Comparison of ENCODE assay signal across 20 cellular contexts in the genomic region with DNA sequence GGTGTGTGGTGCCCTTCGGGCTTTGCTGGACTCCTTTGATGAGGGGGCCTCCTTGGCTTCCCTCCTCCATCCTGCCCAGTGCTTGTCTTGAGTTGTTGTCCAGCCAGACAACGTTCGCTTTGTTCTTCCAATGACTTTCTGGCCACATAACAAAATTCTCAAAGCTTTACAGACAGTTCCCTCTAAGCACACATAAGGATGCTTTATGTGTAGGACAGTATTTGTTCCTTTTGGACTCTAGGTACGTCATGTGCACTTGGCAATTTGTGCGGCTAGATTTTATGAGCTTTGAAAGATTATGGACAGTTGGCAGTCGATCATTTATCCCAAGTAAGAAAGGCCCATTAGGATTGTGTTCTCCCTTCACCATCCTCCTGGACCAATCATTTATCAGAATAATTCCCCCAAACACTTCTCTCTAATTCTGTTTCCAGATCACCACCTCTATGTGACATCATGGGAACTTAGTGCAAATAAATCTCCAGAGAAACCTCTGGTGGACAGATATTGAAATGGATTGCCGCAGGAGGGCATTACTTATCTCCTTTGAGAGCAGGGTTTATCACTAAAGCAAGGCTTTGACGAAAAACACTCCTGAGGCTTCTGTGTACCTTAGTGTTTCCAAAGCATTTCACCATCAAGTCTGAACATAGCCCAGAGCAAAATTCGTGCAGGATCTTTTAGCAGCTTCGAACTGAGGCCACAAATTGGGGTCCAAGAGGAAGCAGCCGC.
DNase-seq lines count a peak whose midpoint lies in the region; ATAC-seq, FAIRE-seq and TF ChIP-seq lines count a peak whose summit lies in the region.
"Had no signal": no experiment of that assay in that cellular context is flagged by ENCODE, and none has a peak within 500 bp of the region (broad histone marks: within the 10 kb centered on the region; RNA-seq: fewer than 3 reads in every experiment).

No MANE protein-coding gene starts in this region.

- no peak for ATAC-seq in GM21786 (IDR thresholded peaks at IDR 0.05; ENCODE audit: unreplicated experiment)
- ATAC-seq: GM12878, Right ventricle myocardium inferior had no signal

- peak; percentile 75 for DNase-seq in COLO829 (ENCODE audit: low spot score)
- peak; percentile 80 for DNase-seq in SK-MEL-5 (ENCODE audit: low read depth, low spot score)
- no peak for DNase-seq in bronchial epithelial cell (ENCODE audit: low read depth)
- peak; percentile 42 for DNase-seq in pons (ENCODE audit: low spot score)
- no peak for DNase-seq in urothelium cell line (ENCODE audit: low spot score)
- no peak for DNase-seq in stimulated activated naive CD4-positive, alpha-beta T cell (lab: John Stamatoyannopoulos, UW)
- DNase-seq: CD4-positive, alpha-beta T cell; DND-41; KG1; NCI-H1092 treated with DMSO at 0.1 percent for 48 hours; NCI-H2029 treated with DMSO at 0.1 percent for 48 hours; NCI-H226; NCI-H510A treated with DMSO at 0.1 percent for 48 hours; NCI-H774; Peyer's patch had no signal

- H3K27me3 ChIP-seq in bronchial epithelial cell (ENCODE audit: control insufficient read depth, insufficient read depth, low read length): no peaks in the 10 kb centered on the region
- H3K27me3 ChIP-seq: Peyer's patch had no signal

- TF ChIP-seq CTCF in bronchial epithelial cell (IDR thresholded peaks at IDR 0.05; ENCODE audit: insufficient read depth, low read length, severe bottlenecking): no peak

- H3K4me3 ChIP-seq in bronchial epithelial cell (ENCODE audit: low read depth, low read length): no peak overlapping the region
- H3K4me3 ChIP-seq: GM12878, HAP-1, Peyer's patch, SK-N-MC had no signal

- no peaks in the 10 kb centered on the region for H3K36me3 ChIP-seq in bronchial epithelial cell (ENCODE audit: control insufficient read depth, insufficient read depth, low read length)
- H3K36me3 ChIP-seq: HAP-1, Peyer's patch had no signal

- in situ Hi-C loops in SK-MEL-5 (cut with HindIII; ENCODE audit: low pct_unique_long_range_greater_than_20kb, low sequenced_read_pairs): no loop called here

- peak; percentile 7 for FAIRE-seq in bronchial epithelial cell (lab: Jason Lieb, UNC)
- no peak for FAIRE-seq in urothelium cell line (lab: Jason Lieb, UNC)
- FAIRE-seq: GM12878 had no signal

Comparison
In these comparisons a context has a peak if more than half of its experiments do, and no peak if none do; other contexts are left out.
1. DNase-seq: peak in COLO829 (single experiment), SK-MEL-5 (single experiment) and pons (single experiment); none in bronchial epithelial cell (single experiment), urothelium cell line (single experiment) and stimulated activated naive CD4-positive, alpha-beta T cell (0 of 6).